ENCODE assay signal across 8 cellular contexts in genomic region chr20:38032585-38033329, GRCh38. TPM values are rescaled to one million over a fixed set of nuclear protein-coding genes. Genes with fewer than 3 reads are reported as not detected.
DNase-seq lines count a peak whose midpoint lies in the region; ATAC-seq and TF ChIP-seq lines count a peak whose summit lies in the region.

No MANE protein-coding gene starts in this region.

- H3K9me3 Mint-ChIP-seq in CD4-positive, alpha-beta T cell = no peaks in the 10 kb centered on the region

- intact Hi-C loops in CD4-positive, alpha-beta T cell (cut with DNase I, micrococcal nuclease) = loop anchor here in 1 of 2 experiments (2.0 to 10.0 kb wide), 5 partner anchors 338 to 935 kb away; partner anchors contain the start of genes ACTR5, CTNNBL1, RALGAPB and RBL1

- peaks cover 13% of the 10 kb centered on the region for H3K36me3 ChIP-seq in neutrophil

- H3K4me1 ChIP-seq in neutrophil (ENCODE audit: control insufficient read depth in 1 of 2, insufficient read depth in 1 of 2, low read depth in 1 of 2, low read length in 1 of 2) = peaks cover 26 to 39% of the 10 kb centered on the region in 2 experiments

- ATAC-seq in CD4-positive, alpha-beta T cell (ENCODE audit: poor library complexity) = peak; percentile 48
- ATAC-seq in GM19035 (IDR thresholded peaks at IDR 0.05; ENCODE audit: unreplicated experiment) (peak; percentile 50), HG03175 (IDR thresholded peaks at IDR 0.05; ENCODE audit: unreplicated experiment) (peak; percentile 64), esophagus mucosa (peak; percentile 49)

- H3K27ac ChIP-seq in CD4-positive, alpha-beta T cell (ENCODE audit: low read depth, low read length) = peak overlapping the region; percentile 92
- peak overlapping the region; percentile 96 for H3K27ac ChIP-seq in neutrophil

- H3K27me3 ChIP-seq in CD4-positive, alpha-beta T cell (ENCODE audit: control insufficient read depth, insufficient read depth, low read length) = no peaks in the 10 kb centered on the region
- no peaks in the 10 kb centered on the region for H3K27me3 ChIP-seq in neutrophil

- peaks cover 72% of the 10 kb centered on the region for H3K36me3 Mint-ChIP-seq in CD4-positive, alpha-beta T cell (ENCODE audit: low read depth)

- DNase-seq in CD4-positive, alpha-beta T cell = peak in 1 of 10 experiments; percentile 24
- DNase-seq in T-helper 1 cell = peak in 3 of 5 donors; percentile 25 to 36 (median 32)
- DNase-seq in G401 (ENCODE audit: low spot score) = no peak
- no peak for DNase-seq in medulla oblongata (ENCODE audit: extremely low spot score)

- CTCF ChIA-PET in CD4-positive, alpha-beta T cell (lab: Charles Lee) = interaction anchor here (0.6 to 2.1 kb wide), 5 partner anchors 25 to 413 kb away, joined by 3 to 8 read pairs (median 3); no protein-coding TSS in a partner anchor

- peak overlapping the region; percentile 93 to 96 for H3K4me3 ChIP-seq in neutrophil (ENCODE audit: low read depth in 1 of 2, low read length in 1 of 2)

- H3K4me1 Mint-ChIP-seq in CD4-positive, alpha-beta T cell (ENCODE audit: low read depth) = peaks cover 89% of the 10 kb centered on the region

- no peaks in the 10 kb centered on the region for H3K27me3 Mint-ChIP-seq in CD4-positive, alpha-beta T cell

- H3K4me3 Mint-ChIP-seq in CD4-positive, alpha-beta T cell = peak overlapping the region; percentile 99

- H3K9me3 ChIP-seq in CD4-positive, alpha-beta T cell (ENCODE audit: control insufficient read depth, low read length) = no peaks in the 10 kb centered on the region
- H3K9me3 ChIP-seq in neutrophil = no peaks in the 10 kb centered on the region

- TF ChIP-seq CTCF in CD4-positive, alpha-beta T cell (IDR thresholded peaks at IDR 0.05) = no peak
- no peak for TF ChIP-seq CTCF in neutrophil (IDR thresholded peaks at IDR 0.05)

- POLR2A ChIA-PET in CD4-positive, alpha-beta T cell (lab: Charles Lee) = interaction anchor here (0.7 to 1.5 kb wide), 5 partner anchors 10 to 402 kb away, joined by 3 to 8 read pairs (median 7); partner anchors contain the start of gene SNHG17

- in situ Hi-C loops in G401 (cut with HindIII; ENCODE audit: low sequenced_read_pairs) = no loop called here

- H3K27ac Mint-ChIP-seq in CD4-positive, alpha-beta T cell = peak overlapping the region; percentile 100

RNA-seq across cellular contexts. Expression of gene TTI1, which starts 0.5 kb away (rescaled TPM):
- 10 to 100 TPM; 10.6 to 11.4 TPM for total RNA-seq in CD4-positive, alpha-beta T cell
- 8.1 TPM for total RNA-seq in esophagus mucosa
- total RNA-seq in G401 (2014; rRNA removed; shearing (Covaris generic)) = 32.9 and 37.7 TPM in 2 replicates

RNA-seq across cellular contexts. Expression of gene RPRD1B, which starts 0.8 kb away (rescaled TPM):
- total RNA-seq in CD4-positive, alpha-beta T cell = 10 to 100 TPM; 54.8 to 55.7 TPM
- 24.1 TPM for total RNA-seq in esophagus mucosa
- total RNA-seq in G401 (2014; rRNA removed; shearing (Covaris generic)) = 7.2 and 13.8 TPM in 2 replicates

Comparison
In these comparisons a context has a peak if more than half of its experiments do, and no peak if none do; other contexts are left out.
1. DNase-seq: peak in T-helper 1 cell (3 of 5); none in G401 (single experiment) and medulla oblongata (single experiment).
2. Peak in every context shown above with its lines, with median percentiles within 50 percentile points of each other: ATAC-seq.